ENCODE assay signal across 14 cellular contexts in genomic region chr5:1006656-1007071, GRCh38. TPM values are rescaled to one million over a fixed set of nuclear protein-coding genes. Genes with fewer than 3 reads are reported as not detected.
DNase-seq lines count a peak whose midpoint lies in the region; ATAC-seq and TF ChIP-seq lines count a peak whose summit lies in the region.
"Had no signal": no experiment of that assay in that cellular context is flagged by ENCODE, and none has a peak within 500 bp of the region (broad histone marks: within the 10 kb centered on the region; RNA-seq: fewer than 3 reads in every experiment).

No MANE protein-coding gene starts in this region.

- DNase-seq in heart left ventricle (peak in 4 of 5 donors; percentile 15 to 41 (median 18)), Right ventricle myocardium superior (no peak), RWPE1 (ENCODE audit: low spot score) (no peak), mesothelial cell of epicardium (ENCODE audit: low spot score in 2 of 2, unreplicated experiment in 2 of 2) (peak in 1 of 2 experiments; percentile 36), stomach (peak; percentile 16), DMS53 treated with DMSO at 0.1 percent for 48 hours (lab: John Stamatoyannopoulos, UW; ENCODE audit: unreplicated experiment) (no peak), NCI-H2227 treated with DMSO at 0.1 percent for 48 hours (lab: John Stamatoyannopoulos, UW) (no peak)
- DNase-seq: activated T-cell treated with anti-CD3 and anti-CD28 coated beads, Interleukin-2, amount 50 U/mL, for 4 hours; NCI-H187; NCI-H510A; retina had no signal

- peaks cover 74% of the 10 kb centered on the region for H3K27me3 Mint-ChIP-seq in mesothelial cell of epicardium (ENCODE audit: low read depth)

- ATAC-seq in heart left ventricle, result no peak
- no peak for ATAC-seq in Right ventricle myocardium superior (ENCODE audit: poor library complexity)
- ATAC-seq in HG02642 (IDR thresholded peaks at IDR 0.05; ENCODE audit: poor library complexity, unreplicated experiment), result no peak
- ATAC-seq: activated T-cell treated with anti-CD3 and anti-CD28 coated beads, Interleukin-2, amount 50 U/mL, for 4 hours; gastrocnemius medialis had no signal

- peak overlapping the region; percentile 53 for H3K4me3 Mint-ChIP-seq in mesothelial cell of epicardium
- H3K4me3 Mint-ChIP-seq: activated T-cell treated with anti-CD3 and anti-CD28 coated beads, Interleukin-2, amount 50 U/mL, for 4 hours had no signal

- peaks cover 44% of the 10 kb centered on the region for H3K4me1 Mint-ChIP-seq in mesothelial cell of epicardium

- no peak for TF ChIP-seq EP300 in stomach (IDR thresholded peaks at IDR 0.05)

- intact Hi-C loops in heart left ventricle (cut with DNase I), result loop anchor here in 7 of 10 donors (2.0 to 10.0 kb wide), 4 partner anchors 82 to 138 kb away; no protein-coding TSS in a partner anchor
- intact Hi-C loops in Right ventricle myocardium superior (cut with DNase I), result no loop called here
- intact Hi-C loops in stomach (cut with DNase I; ENCODE audit: low total_unique reads), result no loop called here

- TF ChIP-seq CTCF in heart left ventricle (IDR thresholded peaks at IDR 0.05), result no peak
- TF ChIP-seq CTCF in RWPE1 (conservative IDR thresholded peaks at IDR 0.05; ENCODE audit: low read depth), result no peak
- no peak for TF ChIP-seq CTCF in mesothelial cell of epicardium (IDR thresholded peaks at IDR 0.05; ENCODE audit: unreplicated experiment)
- TF ChIP-seq CTCF in stomach (IDR thresholded peaks at IDR 0.05), result no peak

- TF ChIP-seq POLR2A in heart left ventricle (IDR thresholded peaks at IDR 0.05) (no peak), stomach (IDR thresholded peaks at IDR 0.05) (no peak)

- no peak overlapping the region for H3K4me3 ChIP-seq in heart left ventricle
- no peak overlapping the region for H3K4me3 ChIP-seq in stomach
- H3K4me3 ChIP-seq: gastrocnemius medialis had no signal

- no peaks in the 10 kb centered on the region for H3K36me3 Mint-ChIP-seq in mesothelial cell of epicardium

- H3K4me1 ChIP-seq in heart left ventricle, result peaks cover 0 to 53% (median 26%) of the 10 kb centered on the region in 12 donors
- peaks cover 30 to 63% (median 61%) of the 10 kb centered on the region in 4 donors for H3K4me1 ChIP-seq in stomach

- H3K27ac ChIP-seq in heart left ventricle, result no peak overlapping the region
- H3K27ac ChIP-seq in RWPE1, result peak overlapping the region; percentile 27
- H3K27ac ChIP-seq in stomach, result no peak overlapping the region
- H3K27ac ChIP-seq: gastrocnemius medialis had no signal

- no peaks in the 10 kb centered on the region for H3K9me3 ChIP-seq in heart left ventricle
- no peaks in the 10 kb centered on the region for H3K9me3 ChIP-seq in stomach
- H3K9me3 ChIP-seq: gastrocnemius medialis had no signal

- WGBS in heart left ventricle, 4 donors, result 82 to 100% (median 95%) methylated on average over 4 to 5 of the region's 5 CpGs
- 84 to 98% (median 92%) methylated on average over 4 to 5 of the region's 5 CpGs for WGBS in stomach, 5 donors

- H3K27ac Mint-ChIP-seq in mesothelial cell of epicardium, result no peak overlapping the region

- no peaks in the 10 kb centered on the region for H3K9me3 Mint-ChIP-seq in mesothelial cell of epicardium
- H3K9me3 Mint-ChIP-seq: activated T-cell treated with anti-CD3 and anti-CD28 coated beads, Interleukin-2, amount 50 U/mL, for 4 hours had no signal

- POLR2A ChIA-PET in RWPE1 (lab: Yijun Ruan, JAX; ENCODE audit: low non-redundant PET), result interaction anchor here (0.5 kb wide), 1 partner anchor 22 kb away, joined by 6 read pairs; no protein-coding TSS in a partner anchor

- CTCF ChIA-PET in RWPE1 (lab: Yijun Ruan, JAX), result interaction anchor here (0.5 to 0.9 kb wide), 4 partner anchors 72 to 436 kb away, joined by 3 to 5 read pairs (median 3); no protein-coding TSS in a partner anchor

- H3K36me3 ChIP-seq in heart left ventricle (no peaks in the 10 kb centered on the region), stomach (no peaks in the 10 kb centered on the region)
- H3K36me3 ChIP-seq: gastrocnemius medialis had no signal

- peaks cover 6 to 58% (median 11%) of the 10 kb centered on the region in 9 donors for H3K27me3 ChIP-seq in heart left ventricle
- peaks cover 0 to 78% (median 41%) of the 10 kb centered on the region in 3 donors for H3K27me3 ChIP-seq in stomach

RNA-seq across cellular contexts. Expression of gene NKD2, which starts 1.9 kb away (rescaled TPM):
- total RNA-seq in heart left ventricle (1 to 10 TPM in 6 of 9 donors, under 1 TPM in 3; 0.56 to 3.9 (median 1.6) TPM), Right ventricle myocardium superior (2.8 TPM), mesothelial cell of epicardium (52.8 to 65.1 TPM (median 63.4 TPM) in 3 replicates), stomach (10 to 100 TPM in 1 of 5 donors, 1 to 10 TPM in 2, not detected in 2; 1.8 to 13.6 (median 4.4) TPM)
- polyA plus RNA-seq in heart left ventricle (1 to 10 TPM; 2.6 to 6.6 TPM), stomach (10 to 100 TPM in 2 of 3 donors, 1 to 10 TPM in 1; 5.3 to 12.8 (median 10.5) TPM)
- total RNA-seq: gastrocnemius medialis, mononuclear cell had no signal

Comparison
In these comparisons a context has a peak if more than half of its experiments do, and no peak if none do; other contexts are left out.
1. DNase-seq: peak in heart left ventricle (4 of 5) and stomach (single experiment); none in Right ventricle myocardium superior (single experiment), RWPE1 (single experiment), DMS53 treated with DMSO at 0.1 percent for 48 hours (single experiment) and NCI-H2227 treated with DMSO at 0.1 percent for 48 hours (single experiment).
2. intact Hi-C loops: an anchor here in heart left ventricle (2.0 to 10.0 kb wide); none called in Right ventricle myocardium superior and stomach.